8 cellular contexts compared by ENCODE assay signal in the genomic region with DNA sequence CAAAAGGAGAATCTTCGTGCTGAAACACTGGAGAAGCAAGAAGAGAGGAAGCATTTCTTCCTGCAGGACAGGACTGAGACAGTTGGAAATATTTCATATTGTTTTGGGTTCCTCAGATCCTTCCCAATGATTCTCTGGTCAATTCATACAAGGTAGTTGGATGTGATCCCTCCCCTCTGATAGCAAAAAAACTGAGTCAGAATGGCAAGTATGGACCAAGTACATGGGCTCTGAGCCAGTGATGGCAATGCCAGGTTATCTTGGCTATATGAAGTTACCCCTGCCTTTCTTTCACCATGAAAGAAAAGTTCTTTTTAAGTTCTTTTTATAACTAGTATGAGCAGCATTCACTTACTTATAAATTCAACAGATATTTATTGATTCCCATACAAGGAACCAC.
"Had no signal": no experiment of that assay in that cellular context is flagged by ENCODE, and none has a peak within 500 bp of the region (broad histone marks: within the 10 kb centered on the region; RNA-seq: fewer than 3 reads in every experiment).

No MANE protein-coding gene starts in this region.

- H3K4me3 ChIP-seq: GM23338, HAP-1 had no signal

- H3K4me2 ChIP-seq: GM23338 had no signal

- H3K36me3 ChIP-seq: HAP-1 had no signal

- H3K4me1 ChIP-seq: HAP-1 had no signal

- H3K4me1 Mint-ChIP-seq: IgD-negative memory B cell had no signal

- H3K27ac ChIP-seq: HL-60 had no signal

- H2AFZ ChIP-seq: GM23338 had no signal

- H3K4me3 Mint-ChIP-seq: GM23338, IgD-negative memory B cell had no signal

- H3K27ac Mint-ChIP-seq: GM23338, IgD-negative memory B cell had no signal

- DNase-seq: KBM-7 had no signal

- H3K9me3 Mint-ChIP-seq: GM23338 had no signal

- ATAC-seq: GM23338, HepG2 had no signal

- H3K9me3 ChIP-seq: HAP-1 had no signal

- FAIRE-seq: H1, H54, HepG2 had no signal

- H3K36me3 Mint-ChIP-seq: IgD-negative memory B cell had no signal
